ENCODE assay signal across 11 cellular contexts in the genomic region with DNA sequence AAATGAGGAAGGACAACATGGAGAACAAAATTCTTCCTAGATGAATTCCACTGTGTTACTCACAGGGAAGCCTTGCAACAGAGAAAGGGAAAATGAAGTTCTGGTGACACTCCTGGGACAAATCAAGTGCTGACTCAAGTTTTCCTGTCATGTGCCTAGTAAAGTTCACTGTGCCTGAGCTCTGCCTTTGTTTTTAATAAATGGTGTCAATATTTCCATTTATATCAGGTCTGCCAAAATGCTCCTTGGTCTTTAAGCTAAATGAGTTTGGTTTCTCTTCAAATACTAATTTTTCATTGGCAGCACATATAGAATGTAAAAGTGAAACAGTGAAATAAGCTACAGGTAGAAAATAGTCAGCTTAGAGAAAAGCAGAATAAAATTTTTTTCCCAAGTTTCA. TPM values are rescaled to one million over a fixed set of nuclear protein-coding genes. Genes with fewer than 3 reads are reported as not detected.
DNase-seq lines count a peak whose midpoint lies in the region; ATAC-seq, FAIRE-seq and TF ChIP-seq lines count a peak whose summit lies in the region.
"Had no signal": no experiment of that assay in that cellular context is flagged by ENCODE, and none has a peak within 500 bp of the region (broad histone marks: within the 10 kb centered on the region; RNA-seq: fewer than 3 reads in every experiment).

No MANE protein-coding gene starts in this region.

- H3K27ac ChIP-seq in SK-N-SH (ENCODE audit: low read depth in 2 of 2, low read length in 1 of 2) (peak overlapping the region in 1 of 2 experiments; percentile 81; a peak in 2 of 4 replicates), pancreas (peak overlapping the region in 2 of 4 donors; percentile 17 to 55)

- H3K27me3 ChIP-seq in SK-N-SH (ENCODE audit: insufficient read depth) (no peaks in the 10 kb centered on the region), pancreas (no peaks in the 10 kb centered on the region)

- FAIRE-seq in pancreas (lab: Jason Lieb, UNC): no peak

- CTCF ChIA-PET in SK-N-SH (lab: Yijun Ruan, JAX): interaction anchor here (0.8 to 9.9 kb wide), 13 partner anchors 16 to 356 kb away, joined by 3 to 186 read pairs (median 4); partner anchors contain the start of gene ATF1

- H3K4me1 ChIP-seq in SK-N-SH (ENCODE audit: control insufficient read depth in 1 of 2, insufficient read depth in 2 of 2, low read depth in 1 of 2, low read length in 1 of 2) (peaks cover 2 to 11% of the 10 kb centered on the region in 2 experiments; a peak in 1 of 4 replicates), pancreas (peaks cover 7 to 15% (median 12%) of the 10 kb centered on the region in 3 donors)

- H3K9me2 ChIP-seq in SK-N-SH: no peaks in the 10 kb centered on the region

- peak overlapping the region; percentile 19; the same call in 1 of the 2 replicates for H2AFZ ChIP-seq in SK-N-SH (ENCODE audit: low read depth)

- peaks cover 24% of the 10 kb centered on the region for H3F3A ChIP-seq in SK-N-SH (replicated peaks; ENCODE audit: insufficient read depth)

- H3K4me2 ChIP-seq in SK-N-SH: peak overlapping the region; percentile 12; the same call in 1 of the 2 replicates

- POLR2A ChIA-PET in SK-N-SH (lab: Yijun Ruan, JAX): no interaction called here

- ATAC-seq in pancreas (peak in 3 of 4 donors; percentile 44 to 75 (median 65)), GM21515 (IDR thresholded peaks at IDR 0.05; ENCODE audit: unreplicated experiment) (no peak), HG03045 (IDR thresholded peaks at IDR 0.05; ENCODE audit: unreplicated experiment) (no peak)

- TF ChIP-seq CTCF in AG09319 (IDR thresholded peaks at IDR 0.05; ENCODE audit: low read depth, low read length) (no peak), SK-N-SH (IDR thresholded peaks at IDR 0.05) (no peak), fibroblast of pulmonary artery (IDR thresholded peaks at IDR 0.05; ENCODE audit: low read length, missing control alignments) (no peak), pancreas (IDR thresholded peaks at IDR 0.05) (no peak)

- H3K4me3 ChIP-seq in SK-N-SH (ENCODE audit: low read depth in 2 of 2, low read length in 1 of 2) (no peak overlapping the region), fibroblast of pulmonary artery (replicated peaks; ENCODE audit: low read depth, low read length) (no peak overlapping the region), pancreas (no peak overlapping the region)

- H3K9ac ChIP-seq in SK-N-SH: peak overlapping the region; percentile 1; the same call in 1 of the 2 replicates

- peak; percentile 35 for DNase-seq in AG09319 (ENCODE audit: extremely low read depth, low read depth)
- no peak for DNase-seq in SK-N-SH
- peak; percentile 83 for DNase-seq in fibroblast of pulmonary artery (ENCODE audit: low read depth)
- DNase-seq in pancreas: no peak
- DNase-seq in HT-29 (ENCODE audit: low spot score): no peak
- DNase-seq in posterior vena cava (ENCODE audit: low spot score): no peak
- DNase-seq: H7, immature natural killer cell had no signal

- H3K79me2 ChIP-seq in SK-N-SH (ENCODE audit: insufficient read depth): no peaks in the 10 kb centered on the region

- TF ChIP-seq RAD21 in SK-N-SH (IDR thresholded peaks at IDR 0.05; ENCODE audit: low read length): no peak

- H3K9me3 ChIP-seq in SK-N-SH (no peaks in the 10 kb centered on the region), pancreas (no peaks in the 10 kb centered on the region)

- no peak for TF ChIP-seq EP300 in SK-N-SH (IDR thresholded peaks at IDR 0.05; ENCODE audit: borderline replicate concordance in 1 of 2, low read depth in 1 of 2, low read length in 1 of 2)

- intact Hi-C loops in pancreas (cut with DNase I): loop anchor here in 2 of 3 donors (5.0 kb wide), 2 partner anchors 148 to 158 kb away; no protein-coding TSS in a partner anchor
- intact Hi-C loops in posterior vena cava (cut with DNase I): loop anchor here (5.0 to 10.0 kb wide), 2 partner anchors 151 to 158 kb away; no protein-coding TSS in a partner anchor

- peaks cover 21 to 42% of the 10 kb centered on the region in 2 experiments for H3K36me3 ChIP-seq in SK-N-SH (replicated peaks in 1 of 2; ENCODE audit: control insufficient read depth in 1 of 2, insufficient read depth in 2 of 2, low read length in 1 of 2)
- peaks cover 0 to 18% (median 3%) of the 10 kb centered on the region in 3 donors for H3K36me3 ChIP-seq in pancreas

- H4K20me1 ChIP-seq in SK-N-SH (ENCODE audit: insufficient read depth): no peaks in the 10 kb centered on the region

TF ChIP-seq in SK-N-SH, 30 proteins besides CTCF, POLR2A, EP300 and RAD21 (continues in another document):
- TF ChIP-seq TEAD4 (IDR thresholded peaks at IDR 0.05; ENCODE audit: borderline replicate concordance, insufficient read depth) (no peak), SIN3A (IDR thresholded peaks at IDR 0.05; ENCODE audit: borderline replicate concordance, low read depth, low read length) (no peak), MEF2A (IDR thresholded peaks at IDR 0.05; ENCODE audit: borderline replicate concordance, low read depth) (no peak), SMC3 (IDR thresholded peaks at IDR 0.05; ENCODE audit: low read depth, low read length) (no peak), FOXM1 (IDR thresholded peaks at IDR 0.05; ENCODE audit: low read depth) (no peak), NRF1 (IDR thresholded peaks at IDR 0.05; ENCODE audit: low read depth, low read length) (no peak), ELF1 (IDR thresholded peaks at IDR 0.05) (no peak), GABPA (IDR thresholded peaks at IDR 0.05; ENCODE audit: low read depth) (no peak), MXI1 (IDR thresholded peaks at IDR 0.05; ENCODE audit: low read depth, low read length) (no peak), GATA2 (CRISPR knock-in tag; IDR thresholded peaks at IDR 0.05) (no peak), NFIC (IDR thresholded peaks at IDR 0.05; ENCODE audit: borderline replicate concordance) (no peak)
- TF ChIP-seq, protein P1, sequence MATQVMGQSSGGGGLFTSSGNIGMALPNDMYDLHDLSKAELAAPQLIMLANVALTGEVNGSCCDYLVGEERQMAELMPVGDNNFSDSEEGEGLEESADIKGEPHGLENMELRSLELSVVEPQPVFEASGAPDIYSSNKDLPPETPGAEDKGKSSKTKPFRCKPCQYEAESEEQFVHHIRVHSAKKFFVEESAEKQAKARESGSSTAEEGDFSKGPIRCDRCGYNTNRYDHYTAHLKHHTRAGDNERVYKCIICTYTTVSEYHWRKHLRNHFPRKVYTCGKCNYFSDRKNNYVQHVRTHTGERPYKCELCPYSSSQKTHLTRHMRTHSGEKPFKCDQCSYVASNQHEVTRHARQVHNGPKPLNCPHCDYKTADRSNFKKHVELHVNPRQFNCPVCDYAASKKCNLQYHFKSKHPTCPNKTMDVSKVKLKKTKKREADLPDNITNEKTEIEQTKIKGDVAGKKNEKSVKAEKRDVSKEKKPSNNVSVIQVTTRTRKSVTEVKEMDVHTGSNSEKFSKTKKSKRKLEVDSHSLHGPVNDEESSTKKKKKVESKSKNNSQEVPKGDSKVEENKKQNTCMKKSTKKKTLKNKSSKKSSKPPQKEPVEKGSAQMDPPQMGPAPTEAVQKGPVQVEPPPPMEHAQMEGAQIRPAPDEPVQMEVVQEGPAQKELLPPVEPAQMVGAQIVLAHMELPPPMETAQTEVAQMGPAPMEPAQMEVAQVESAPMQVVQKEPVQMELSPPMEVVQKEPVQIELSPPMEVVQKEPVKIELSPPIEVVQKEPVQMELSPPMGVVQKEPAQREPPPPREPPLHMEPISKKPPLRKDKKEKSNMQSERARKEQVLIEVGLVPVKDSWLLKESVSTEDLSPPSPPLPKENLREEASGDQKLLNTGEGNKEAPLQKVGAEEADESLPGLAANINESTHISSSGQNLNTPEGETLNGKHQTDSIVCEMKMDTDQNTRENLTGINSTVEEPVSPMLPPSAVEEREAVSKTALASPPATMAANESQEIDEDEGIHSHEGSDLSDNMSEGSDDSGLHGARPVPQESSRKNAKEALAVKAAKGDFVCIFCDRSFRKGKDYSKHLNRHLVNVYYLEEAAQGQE (IDR thresholded peaks at IDR 0.05; ENCODE audit: low read depth, low read length): no peak
- TF ChIP-seq, protein P2, sequence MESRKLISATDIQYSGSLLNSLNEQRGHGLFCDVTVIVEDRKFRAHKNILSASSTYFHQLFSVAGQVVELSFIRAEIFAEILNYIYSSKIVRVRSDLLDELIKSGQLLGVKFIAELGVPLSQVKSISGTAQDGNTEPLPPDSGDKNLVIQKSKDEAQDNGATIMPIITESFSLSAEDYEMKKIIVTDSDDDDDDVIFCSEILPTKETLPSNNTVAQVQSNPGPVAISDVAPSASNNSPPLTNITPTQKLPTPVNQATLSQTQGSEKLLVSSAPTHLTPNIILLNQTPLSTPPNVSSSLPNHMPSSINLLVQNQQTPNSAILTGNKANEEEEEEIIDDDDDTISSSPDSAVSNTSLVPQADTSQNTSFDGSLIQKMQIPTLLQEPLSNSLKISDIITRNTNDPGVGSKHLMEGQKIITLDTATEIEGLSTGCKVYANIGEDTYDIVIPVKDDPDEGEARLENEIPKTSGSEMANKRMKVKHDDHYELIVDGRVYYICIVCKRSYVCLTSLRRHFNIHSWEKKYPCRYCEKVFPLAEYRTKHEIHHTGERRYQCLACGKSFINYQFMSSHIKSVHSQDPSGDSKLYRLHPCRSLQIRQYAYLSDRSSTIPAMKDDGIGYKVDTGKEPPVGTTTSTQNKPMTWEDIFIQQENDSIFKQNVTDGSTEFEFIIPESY (IDR thresholded peaks at IDR 0.05; ENCODE audit: borderline replicate concordance, low read depth): no peak
- TF ChIP-seq, protein P3, sequence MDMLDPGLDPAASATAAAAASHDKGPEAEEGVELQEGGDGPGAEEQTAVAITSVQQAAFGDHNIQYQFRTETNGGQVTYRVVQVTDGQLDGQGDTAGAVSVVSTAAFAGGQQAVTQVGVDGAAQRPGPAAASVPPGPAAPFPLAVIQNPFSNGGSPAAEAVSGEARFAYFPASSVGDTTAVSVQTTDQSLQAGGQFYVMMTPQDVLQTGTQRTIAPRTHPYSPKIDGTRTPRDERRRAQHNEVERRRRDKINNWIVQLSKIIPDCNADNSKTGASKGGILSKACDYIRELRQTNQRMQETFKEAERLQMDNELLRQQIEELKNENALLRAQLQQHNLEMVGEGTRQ (IDR thresholded peaks at IDR 0.05; ENCODE audit: borderline replicate concordance, low read depth, low read length): no peak

RNA-seq across cellular contexts. Expression of gene HIGD1C, which starts 33.0 kb away (rescaled TPM):
- polyA plus RNA-seq in SK-N-SH (2012; rRNA removed): not detected in 2 replicates
- polyA plus RNA-seq in SK-N-SH (2012; cell fraction: cytosol; rRNA removed): not detected in 2 replicates
- not detected in 2 replicates for polyA plus RNA-seq in SK-N-SH (2012; cell fraction: nucleus; rRNA removed)
- total RNA-seq in pancreas: not detected
- not detected for polyA plus RNA-seq in pancreas
- not detected in 2 replicates for total RNA-seq in HT-29 (2014; rRNA removed; shearing (Covaris generic))
- not detected for total RNA-seq in posterior vena cava
- total RNA-seq: H7, subcutaneous adipose tissue had no signal
- polyA plus RNA-seq: immature natural killer cell had no signal

RNA-seq across cellular contexts. Expression of gene SLC11A2, which starts 40.9 kb away (rescaled TPM):
- polyA plus RNA-seq in SK-N-SH (2012; rRNA removed): 27.7 and 45.0 TPM in 2 replicates
- 26.2 and 32.3 TPM in 2 replicates for polyA plus RNA-seq in SK-N-SH (2012; cell fraction: cytosol; rRNA removed)
- 57.1 and 71.4 TPM in 2 replicates for polyA plus RNA-seq in SK-N-SH (2012; cell fraction: nucleus; rRNA removed)
- 10 to 100 TPM; 24.3 to 52.9 (median 38.8) TPM for total RNA-seq in pancreas
- polyA plus RNA-seq in pancreas: 10 to 100 TPM; 19.1 to 26.6 TPM
- total RNA-seq in HT-29 (2014; rRNA removed; shearing (Covaris generic)): 20.1 and 42.9 TPM in 2 replicates
- total RNA-seq in posterior vena cava: 10 to 100 TPM; 55.1 to 58.7 TPM

Comparison
In these comparisons a context has a peak if more than half of its experiments do, and no peak if none do; other contexts are left out.
1. DNase-seq: peak in AG09319 (single experiment) and fibroblast of pulmonary artery (single experiment); none in SK-N-SH (single experiment), pancreas (0 of 6), HT-29 (single experiment) and posterior vena cava (single experiment).
2. ATAC-seq: peak in pancreas (3 of 4); none in GM21515 (single experiment) and HG03045 (single experiment).